ENCODE assay signal across 9 cellular contexts in the genomic region with DNA sequence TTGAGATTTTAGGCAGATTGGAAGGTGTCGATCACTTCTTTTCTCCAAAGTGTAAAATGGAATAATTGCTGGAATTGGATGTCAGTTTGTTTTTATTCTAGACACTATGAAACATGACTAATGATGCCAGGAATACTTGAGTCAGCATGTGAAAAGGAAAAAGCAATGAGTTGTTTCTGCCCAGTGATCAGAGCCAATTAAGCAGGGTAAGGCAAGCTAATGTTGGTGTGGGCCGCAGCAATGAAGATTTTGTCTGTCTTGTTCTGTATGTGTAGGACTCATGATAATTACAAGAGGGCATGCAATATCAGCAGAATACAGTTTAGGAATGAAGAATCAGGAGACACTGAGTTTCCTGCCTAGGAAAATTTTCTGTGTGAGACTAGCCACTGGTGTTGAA.
DNase-seq lines count a peak whose midpoint lies in the region; ATAC-seq, FAIRE-seq and TF ChIP-seq lines count a peak whose summit lies in the region.
"Had no signal": no experiment of that assay in that cellular context is flagged by ENCODE, and none has a peak within 500 bp of the region (broad histone marks: within the 10 kb centered on the region; RNA-seq: fewer than 3 reads in every experiment).

No MANE protein-coding gene starts in this region.

- intact Hi-C loops in GM12878 (cut with micrococcal nuclease; ENCODE audit: unreplicated experiment): no loop called here
- intact Hi-C loops in natural killer cell (cut with micrococcal nuclease): no loop called here

- no peak for TF ChIP-seq RAD21 in GM12878 (IDR thresholded peaks at IDR 0.05; ENCODE audit: insufficient read depth, low read depth, low read length)

- ATAC-seq in GM12878: peak; percentile 19; the same call in 1 of the 3 replicates
- ATAC-seq in natural killer cell: no peak
- no peak for ATAC-seq in GM19467 (IDR thresholded peaks at IDR 0.05; ENCODE audit: unreplicated experiment)
- no peak for ATAC-seq in HG03442 (IDR thresholded peaks at IDR 0.05; ENCODE audit: unreplicated experiment)

- H3K27ac ChIP-seq in KMS-11 (peak overlapping the region; percentile 29; the same call in 1 of the 2 replicates), GM12878 (ENCODE audit: control insufficient read depth, insufficient read depth) (no peak overlapping the region)

- H3K27ac Mint-ChIP-seq in natural killer cell: no peak overlapping the region

- BruUV-seq in GM12878 (replicated peaks; lab: Mats Ljungman, UMichigan): no TSS peak

- H3K79me2 ChIP-seq in KMS-11 (ENCODE audit: insufficient read depth, low read depth) (peaks cover 23% of the 10 kb centered on the region; the same call in 1 of the 2 replicates), GM12878 (ENCODE audit: control insufficient read depth, insufficient read depth, low read length) (no peaks in the 10 kb centered on the region)

- H3K4me3 Mint-ChIP-seq in natural killer cell: no peak overlapping the region

- FAIRE-seq in GM12878 (lab: Jason Lieb, UNC): no peak

- no peak overlapping the region for H3K4me3 ChIP-seq in KMS-11 (IDR thresholded peaks at IDR 0.05; ENCODE audit: insufficient read depth, low read depth, low read length)
- H3K4me3 ChIP-seq in GM12878: no peak overlapping the region

- no peaks in the 10 kb centered on the region for H3K27me3 ChIP-seq in KMS-11 (ENCODE audit: insufficient read depth, low read depth)
- H3K27me3 ChIP-seq in GM12878 (replicated peaks in 1 of 2; ENCODE audit: control insufficient read depth in 2 of 2, insufficient read depth in 2 of 2, low read length in 1 of 2): no peaks in the 10 kb centered on the region

- no peak for TF ChIP-seq POLR2A in GM12878 (IDR thresholded peaks at IDR 0.05; ENCODE audit: low read depth, low read length)

- H3K9me3 ChIP-seq in GM12878 (replicated peaks; ENCODE audit: control insufficient read depth, insufficient read depth, low read length): no peaks in the 10 kb centered on the region

- SMC1A ChIA-PET in GM12878 (lab: Charles Lee; ENCODE audit: uncharacterized antibody, unreplicated experiment): interaction anchor here (0.7 to 11.3 kb wide), 10 partner anchors 12 to 169 kb away, joined by 3 to 124 read pairs (median 4); a partner anchor contains a TSS

- no peaks in the 10 kb centered on the region for H3K4me1 Mint-ChIP-seq in natural killer cell

- RAD21 ChIA-PET in GM12878 (lab: Charles Lee; ENCODE audit: unreplicated experiment): interaction anchor here (0.5 to 3.1 kb wide), 5 partner anchors 15 to 110 kb away, joined by 3 to 33 read pairs (median 9); a partner anchor contains a TSS

- no peak for TF ChIP-seq EP300 in GM12878 (IDR thresholded peaks at IDR 0.05; ENCODE audit: borderline replicate concordance in 1 of 2, control insufficient read depth in 1 of 2, low read depth in 2 of 2, low read length in 2 of 2)

- H2AFZ ChIP-seq in KMS-11 (ENCODE audit: low read depth): no peak overlapping the region
- no peak overlapping the region for H2AFZ ChIP-seq in GM12878 (ENCODE audit: control insufficient read depth, low read depth, low read length)

- CTCF ChIA-PET in GM12878 (lab: Yijun Ruan, JAX): interaction anchor here (0.7 to 1.6 kb wide), 4 partner anchors 16 to 102 kb away, joined by 3 to 4 read pairs (median 4); no protein-coding TSS in a partner anchor

- peaks cover 0 to 7% of the 10 kb centered on the region in 2 donors for H3K27me3 Mint-ChIP-seq in natural killer cell (ENCODE audit: low read depth in 2 of 2)

- 85% methylated on average over 2 of the region's 2 CpGs for WGBS in GM12878 (ENCODE audit: insufficient coverage, insufficient replicate concordance, low lambda C conversion rate, missing lambda C conversion rate)

- no peaks in the 10 kb centered on the region for H3K36me3 Mint-ChIP-seq in natural killer cell

- H3K4me2 ChIP-seq in KMS-11: peak overlapping the region; percentile 66; the same call in 1 of the 2 replicates
- H3K4me2 ChIP-seq in GM12878 (ENCODE audit: control insufficient read depth, insufficient read depth): no peak overlapping the region

- POLR2A ChIA-PET in GM12878 (lab: Charles Lee): interaction anchor here (0.6 to 4.7 kb wide), 2 partner anchors 13 to 15 kb away, joined by 3 to 28 read pairs; no protein-coding TSS in a partner anchor

- H4K20me1 ChIP-seq in KMS-11 (ENCODE audit: insufficient read depth) (no peaks in the 10 kb centered on the region), GM12878 (ENCODE audit: control insufficient read depth, insufficient read depth) (no peaks in the 10 kb centered on the region)

- in situ Hi-C loops in GM12878 (cut with MboI): no loop called here

- TF ChIP-seq CTCF in KMS-11 (conservative IDR thresholded peaks at IDR 0.05; ENCODE audit: low read depth, low read length) (no peak), GM12878 (IDR thresholded peaks at IDR 0.05 in 2 of 3, conservative IDR thresholded peaks at IDR 0.05 in 1 of 3; ENCODE audit: control insufficient read depth in 2 of 3, extremely low read depth in 1 of 3, insufficient read depth in 1 of 3, low read depth in 3 of 3, low read length in 3 of 3) (no peak), natural killer cell (IDR thresholded peaks at IDR 0.05) (no peak)

- no peak overlapping the region for H3K9ac ChIP-seq in KMS-11
- H3K9ac ChIP-seq in GM12878 (ENCODE audit: control insufficient read depth, insufficient read depth, low read length): no peak overlapping the region

- H3K4me1 ChIP-seq in KMS-11 (ENCODE audit: low read depth, poor library complexity, severe bottlenecking): peaks cover 79% of the 10 kb centered on the region
- H3K4me1 ChIP-seq in GM12878 (ENCODE audit: control insufficient read depth, insufficient read depth, low read length): peaks cover 11% of the 10 kb centered on the region

- no peaks in the 10 kb centered on the region for H3K9me3 Mint-ChIP-seq in natural killer cell

- DNase-seq in Ammon's horn (ENCODE audit: low spot score) (peak; percentile 43), GM12878 (ENCODE audit: low read depth, low spot score) (no peak), kidney tubule cell (ENCODE audit: low spot score) (peak; percentile 60), natural killer cell (no peak), T-helper 2 cell (no peak)
- DNase-seq: NCI-H526 treated with DMSO at 0.1 percent for 48 hours had no signal

- H3K36me3 ChIP-seq in KMS-11 (ENCODE audit: insufficient read depth) (no peaks in the 10 kb centered on the region), GM12878 (ENCODE audit: control insufficient read depth in 2 of 2, insufficient read depth in 2 of 2, low read length in 1 of 2) (no peaks in the 10 kb centered on the region)

TF ChIP-seq in GM12878, 131 proteins besides CTCF, POLR2A, EP300 and RAD21 (continues in another document):
- TF ChIP-seq, protein P1, sequence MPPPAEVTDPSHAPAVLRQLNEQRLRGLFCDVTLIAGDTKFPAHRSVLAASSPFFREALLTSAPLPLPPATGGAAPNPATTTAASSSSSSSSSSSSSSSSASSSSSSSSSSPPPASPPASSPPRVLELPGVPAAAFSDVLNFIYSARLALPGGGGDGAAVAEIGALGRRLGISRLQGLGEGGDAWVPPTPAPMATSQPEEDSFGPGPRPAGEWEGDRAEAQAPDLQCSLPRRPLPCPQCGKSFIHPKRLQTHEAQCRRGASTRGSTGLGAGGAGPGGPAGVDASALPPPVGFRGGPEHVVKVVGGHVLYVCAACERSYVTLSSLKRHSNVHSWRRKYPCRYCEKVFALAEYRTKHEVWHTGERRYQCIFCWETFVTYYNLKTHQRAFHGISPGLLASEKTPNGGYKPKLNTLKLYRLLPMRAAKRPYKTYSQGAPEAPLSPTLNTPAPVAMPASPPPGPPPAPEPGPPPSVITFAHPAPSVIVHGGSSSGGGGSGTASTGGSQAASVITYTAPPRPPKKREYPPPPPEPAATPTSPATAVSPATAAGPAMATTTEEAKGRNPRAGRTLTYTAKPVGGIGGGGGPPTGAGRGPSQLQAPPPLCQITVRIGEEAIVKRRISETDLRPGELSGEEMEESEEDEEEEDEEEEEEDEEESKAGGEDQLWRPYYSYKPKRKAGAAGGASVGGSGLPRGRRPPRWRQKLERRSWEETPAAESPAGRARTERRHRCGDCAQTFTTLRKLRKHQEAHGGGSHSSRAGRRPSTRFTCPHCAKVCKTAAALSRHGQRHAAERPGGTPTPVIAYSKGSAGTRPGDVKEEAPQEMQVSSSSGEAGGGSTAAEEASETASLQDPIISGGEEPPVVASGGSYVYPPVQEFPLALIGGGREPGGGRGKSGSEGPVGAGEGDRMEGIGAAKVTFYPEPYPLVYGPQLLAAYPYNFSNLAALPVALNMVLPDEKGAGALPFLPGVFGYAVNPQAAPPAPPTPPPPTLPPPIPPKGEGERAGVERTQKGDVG (CRISPR knock-in tag; IDR thresholded peaks at IDR 0.05): no peak
- TF ChIP-seq NFYA (IDR thresholded peaks at IDR 0.05; ENCODE audit: borderline replicate concordance, low read depth, low read length) (no peak), SUPT20H (IDR thresholded peaks at IDR 0.05; ENCODE audit: borderline replicate concordance, control insufficient read depth, low read depth, low read length) (no peak), HCFC1 (IDR thresholded peaks at IDR 0.05; ENCODE audit: low read length) (no peak), SRF (IDR thresholded peaks at IDR 0.05; ENCODE audit: low read depth in 2 of 2, low read length in 2 of 2) (no peak), MXI1 (IDR thresholded peaks at IDR 0.05; ENCODE audit: low read depth, low read length) (no peak), HDGF (IDR thresholded peaks at IDR 0.05) (no peak)
- TF ChIP-seq, protein P2, sequence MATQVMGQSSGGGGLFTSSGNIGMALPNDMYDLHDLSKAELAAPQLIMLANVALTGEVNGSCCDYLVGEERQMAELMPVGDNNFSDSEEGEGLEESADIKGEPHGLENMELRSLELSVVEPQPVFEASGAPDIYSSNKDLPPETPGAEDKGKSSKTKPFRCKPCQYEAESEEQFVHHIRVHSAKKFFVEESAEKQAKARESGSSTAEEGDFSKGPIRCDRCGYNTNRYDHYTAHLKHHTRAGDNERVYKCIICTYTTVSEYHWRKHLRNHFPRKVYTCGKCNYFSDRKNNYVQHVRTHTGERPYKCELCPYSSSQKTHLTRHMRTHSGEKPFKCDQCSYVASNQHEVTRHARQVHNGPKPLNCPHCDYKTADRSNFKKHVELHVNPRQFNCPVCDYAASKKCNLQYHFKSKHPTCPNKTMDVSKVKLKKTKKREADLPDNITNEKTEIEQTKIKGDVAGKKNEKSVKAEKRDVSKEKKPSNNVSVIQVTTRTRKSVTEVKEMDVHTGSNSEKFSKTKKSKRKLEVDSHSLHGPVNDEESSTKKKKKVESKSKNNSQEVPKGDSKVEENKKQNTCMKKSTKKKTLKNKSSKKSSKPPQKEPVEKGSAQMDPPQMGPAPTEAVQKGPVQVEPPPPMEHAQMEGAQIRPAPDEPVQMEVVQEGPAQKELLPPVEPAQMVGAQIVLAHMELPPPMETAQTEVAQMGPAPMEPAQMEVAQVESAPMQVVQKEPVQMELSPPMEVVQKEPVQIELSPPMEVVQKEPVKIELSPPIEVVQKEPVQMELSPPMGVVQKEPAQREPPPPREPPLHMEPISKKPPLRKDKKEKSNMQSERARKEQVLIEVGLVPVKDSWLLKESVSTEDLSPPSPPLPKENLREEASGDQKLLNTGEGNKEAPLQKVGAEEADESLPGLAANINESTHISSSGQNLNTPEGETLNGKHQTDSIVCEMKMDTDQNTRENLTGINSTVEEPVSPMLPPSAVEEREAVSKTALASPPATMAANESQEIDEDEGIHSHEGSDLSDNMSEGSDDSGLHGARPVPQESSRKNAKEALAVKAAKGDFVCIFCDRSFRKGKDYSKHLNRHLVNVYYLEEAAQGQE (IDR thresholded peaks at IDR 0.05; ENCODE audit: low read depth, low read length): no peak

Comparison
In these comparisons a context has a peak if more than half of its experiments do, and no peak if none do; other contexts are left out.
1. DNase-seq: peak in Ammon's horn (single experiment) and kidney tubule cell (single experiment); none in GM12878 (single experiment), natural killer cell (single experiment) and T-helper 2 cell (0 of 5).